ENCODE assay signal across 1 cellular context in the genomic region with DNA sequence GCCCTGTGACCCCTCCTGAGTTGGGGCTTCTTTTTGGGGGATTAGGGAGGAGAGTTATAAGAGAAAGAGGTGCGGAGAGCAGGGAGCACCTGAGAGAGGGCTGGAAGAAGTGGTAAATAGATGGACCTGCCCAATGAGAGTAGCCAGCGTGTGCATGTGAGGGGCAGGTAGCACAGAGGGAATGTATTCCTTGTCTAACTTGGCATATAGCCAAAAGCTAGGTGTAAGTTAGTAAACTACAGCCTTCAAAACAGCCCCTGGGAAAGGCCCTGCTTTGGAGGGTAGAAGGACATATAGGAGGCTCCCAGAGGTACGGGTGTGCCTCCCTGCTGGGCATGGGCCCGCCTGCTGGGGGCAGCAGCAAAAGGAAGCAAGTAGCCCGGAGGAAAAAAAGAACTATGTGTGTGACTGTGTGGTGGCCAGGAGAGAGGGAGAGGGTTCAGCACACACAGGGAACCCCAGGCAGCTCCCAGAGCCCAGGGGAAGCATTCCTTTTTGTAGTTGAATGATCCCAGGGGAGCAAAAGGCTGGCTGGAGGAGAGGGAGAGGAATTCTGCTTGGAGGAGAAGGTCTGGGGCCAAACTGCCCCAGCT.
TF ChIP-seq lines count a peak whose summit lies in the region.

No MANE protein-coding gene starts in this region.

TF ChIP-seq in GM23338, 12 proteins besides CTCF, POLR2A, EP300 and RAD21:
- TF ChIP-seq, protein P1, sequence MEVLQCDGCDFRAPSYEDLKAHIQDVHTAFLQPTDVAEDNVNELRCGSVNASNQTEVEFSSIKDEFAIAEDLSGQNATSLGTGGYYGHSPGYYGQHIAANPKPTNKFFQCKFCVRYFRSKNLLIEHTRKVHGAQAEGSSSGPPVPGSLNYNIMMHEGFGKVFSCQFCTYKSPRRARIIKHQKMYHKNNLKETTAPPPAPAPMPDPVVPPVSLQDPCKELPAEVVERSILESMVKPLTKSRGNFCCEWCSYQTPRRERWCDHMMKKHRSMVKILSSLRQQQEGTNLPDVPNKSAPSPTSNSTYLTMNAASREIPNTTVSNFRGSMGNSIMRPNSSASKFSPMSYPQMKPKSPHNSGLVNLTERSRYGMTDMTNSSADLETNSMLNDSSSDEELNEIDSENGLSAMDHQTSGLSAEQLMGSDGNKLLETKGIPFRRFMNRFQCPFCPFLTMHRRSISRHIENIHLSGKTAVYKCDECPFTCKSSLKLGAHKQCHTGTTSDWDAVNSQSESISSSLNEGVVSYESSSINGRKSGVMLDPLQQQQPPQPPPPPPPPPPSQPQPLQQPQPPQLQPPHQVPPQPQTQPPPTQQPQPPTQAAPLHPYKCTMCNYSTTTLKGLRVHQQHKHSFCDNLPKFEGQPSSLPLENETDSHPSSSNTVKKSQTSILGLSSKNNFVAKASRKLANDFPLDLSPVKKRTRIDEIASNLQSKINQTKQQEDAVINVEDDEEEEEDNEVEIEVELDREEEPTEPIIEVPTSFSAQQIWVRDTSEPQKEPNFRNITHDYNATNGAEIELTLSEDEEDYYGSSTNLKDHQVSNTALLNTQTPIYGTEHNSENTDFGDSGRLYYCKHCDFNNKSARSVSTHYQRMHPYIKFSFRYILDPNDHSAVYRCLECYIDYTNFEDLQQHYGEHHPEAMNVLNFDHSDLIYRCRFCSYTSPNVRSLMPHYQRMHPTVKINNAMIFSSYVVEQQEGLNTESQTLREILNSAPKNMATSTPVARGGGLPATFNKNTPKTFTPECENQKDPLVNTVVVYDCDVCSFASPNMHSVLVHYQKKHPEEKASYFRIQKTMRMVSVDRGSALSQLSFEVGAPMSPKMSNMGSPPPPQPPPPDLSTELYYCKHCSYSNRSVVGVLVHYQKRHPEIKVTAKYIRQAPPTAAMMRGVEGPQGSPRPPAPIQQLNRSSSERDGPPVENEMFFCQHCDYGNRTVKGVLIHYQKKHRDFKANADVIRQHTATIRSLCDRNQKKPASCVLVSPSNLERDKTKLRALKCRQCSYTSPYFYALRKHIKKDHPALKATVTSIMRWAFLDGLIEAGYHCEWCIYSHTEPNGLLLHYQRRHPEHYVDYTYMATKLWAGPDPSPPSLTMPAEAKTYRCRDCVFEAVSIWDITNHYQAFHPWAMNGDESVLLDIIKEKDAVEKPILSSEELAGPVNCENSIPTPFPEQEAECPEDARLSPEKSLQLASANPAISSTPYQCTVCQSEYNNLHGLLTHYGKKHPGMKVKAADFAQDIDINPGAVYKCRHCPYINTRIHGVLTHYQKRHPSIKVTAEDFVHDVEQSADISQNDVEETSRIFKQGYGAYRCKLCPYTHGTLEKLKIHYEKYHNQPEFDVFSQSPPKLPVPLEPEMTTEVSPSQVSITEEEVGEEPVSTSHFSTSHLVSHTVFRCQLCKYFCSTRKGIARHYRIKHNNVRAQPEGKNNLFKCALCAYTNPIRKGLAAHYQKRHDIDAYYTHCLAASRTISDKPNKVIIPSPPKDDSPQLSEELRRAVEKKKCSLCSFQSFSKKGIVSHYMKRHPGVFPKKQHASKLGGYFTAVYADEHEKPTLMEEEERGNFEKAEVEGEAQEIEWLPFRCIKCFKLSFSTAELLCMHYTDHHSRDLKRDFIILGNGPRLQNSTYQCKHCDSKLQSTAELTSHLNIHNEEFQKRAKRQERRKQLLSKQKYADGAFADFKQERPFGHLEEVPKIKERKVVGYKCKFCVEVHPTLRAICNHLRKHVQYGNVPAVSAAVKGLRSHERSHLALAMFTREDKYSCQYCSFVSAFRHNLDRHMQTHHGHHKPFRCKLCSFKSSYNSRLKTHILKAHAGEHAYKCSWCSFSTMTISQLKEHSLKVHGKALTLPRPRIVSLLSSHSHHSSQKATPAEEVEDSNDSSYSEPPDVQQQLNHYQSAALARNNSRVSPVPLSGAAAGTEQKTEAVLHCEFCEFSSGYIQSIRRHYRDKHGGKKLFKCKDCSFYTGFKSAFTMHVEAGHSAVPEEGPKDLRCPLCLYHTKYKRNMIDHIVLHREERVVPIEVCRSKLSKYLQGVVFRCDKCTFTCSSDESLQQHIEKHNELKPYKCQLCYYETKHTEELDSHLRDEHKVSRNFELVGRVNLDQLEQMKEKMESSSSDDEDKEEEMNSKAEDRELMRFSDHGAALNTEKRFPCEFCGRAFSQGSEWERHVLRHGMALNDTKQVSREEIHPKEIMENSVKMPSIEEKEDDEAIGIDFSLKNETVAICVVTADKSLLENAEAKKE (CRISPR knock-in tag; IDR thresholded peaks at IDR 0.05): no peak
- TF ChIP-seq CREB1 (CRISPR knock-in tag; IDR thresholded peaks at IDR 0.05; ENCODE audit: low read depth): no peak
- TF ChIP-seq, protein P2, sequence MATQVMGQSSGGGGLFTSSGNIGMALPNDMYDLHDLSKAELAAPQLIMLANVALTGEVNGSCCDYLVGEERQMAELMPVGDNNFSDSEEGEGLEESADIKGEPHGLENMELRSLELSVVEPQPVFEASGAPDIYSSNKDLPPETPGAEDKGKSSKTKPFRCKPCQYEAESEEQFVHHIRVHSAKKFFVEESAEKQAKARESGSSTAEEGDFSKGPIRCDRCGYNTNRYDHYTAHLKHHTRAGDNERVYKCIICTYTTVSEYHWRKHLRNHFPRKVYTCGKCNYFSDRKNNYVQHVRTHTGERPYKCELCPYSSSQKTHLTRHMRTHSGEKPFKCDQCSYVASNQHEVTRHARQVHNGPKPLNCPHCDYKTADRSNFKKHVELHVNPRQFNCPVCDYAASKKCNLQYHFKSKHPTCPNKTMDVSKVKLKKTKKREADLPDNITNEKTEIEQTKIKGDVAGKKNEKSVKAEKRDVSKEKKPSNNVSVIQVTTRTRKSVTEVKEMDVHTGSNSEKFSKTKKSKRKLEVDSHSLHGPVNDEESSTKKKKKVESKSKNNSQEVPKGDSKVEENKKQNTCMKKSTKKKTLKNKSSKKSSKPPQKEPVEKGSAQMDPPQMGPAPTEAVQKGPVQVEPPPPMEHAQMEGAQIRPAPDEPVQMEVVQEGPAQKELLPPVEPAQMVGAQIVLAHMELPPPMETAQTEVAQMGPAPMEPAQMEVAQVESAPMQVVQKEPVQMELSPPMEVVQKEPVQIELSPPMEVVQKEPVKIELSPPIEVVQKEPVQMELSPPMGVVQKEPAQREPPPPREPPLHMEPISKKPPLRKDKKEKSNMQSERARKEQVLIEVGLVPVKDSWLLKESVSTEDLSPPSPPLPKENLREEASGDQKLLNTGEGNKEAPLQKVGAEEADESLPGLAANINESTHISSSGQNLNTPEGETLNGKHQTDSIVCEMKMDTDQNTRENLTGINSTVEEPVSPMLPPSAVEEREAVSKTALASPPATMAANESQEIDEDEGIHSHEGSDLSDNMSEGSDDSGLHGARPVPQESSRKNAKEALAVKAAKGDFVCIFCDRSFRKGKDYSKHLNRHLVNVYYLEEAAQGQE (IDR thresholded peaks at IDR 0.05; ENCODE audit: unreplicated experiment): no peak
TF ChIP-seq in GM23338: peak in this region for 0.
